In the genomic region with DNA sequence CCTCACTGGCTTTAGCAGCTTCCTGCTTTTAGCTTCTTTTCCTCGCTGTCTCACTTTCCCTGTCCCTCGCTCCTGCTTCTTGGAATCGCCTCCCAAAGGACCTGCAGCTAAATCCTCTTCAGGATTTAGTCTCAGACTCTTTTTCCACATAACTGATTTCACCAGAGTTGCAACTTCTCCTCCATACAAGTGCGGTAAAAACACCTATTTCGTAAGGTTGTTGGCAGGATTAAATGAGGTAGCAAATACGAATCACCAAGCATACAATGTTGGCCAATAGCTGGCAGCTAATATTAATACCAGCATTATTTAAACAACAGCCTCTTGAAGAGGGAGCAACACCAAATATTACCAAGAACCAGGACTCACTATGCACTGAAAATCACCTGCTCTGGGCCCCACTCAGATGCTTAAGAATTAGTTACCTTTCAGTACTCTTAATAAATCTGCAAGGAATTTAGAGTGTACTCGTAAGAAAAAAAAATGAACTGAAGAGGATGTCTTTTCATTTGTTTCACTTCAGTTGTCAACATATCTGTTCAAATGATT, we compare ENCODE assay signal across 25 cellular contexts.
A peak's percentile ranks its signal among the peaks of the same experiment; 100 is the strongest.
DNase-seq lines count a peak whose midpoint lies in the region; ATAC-seq and TF ChIP-seq lines count a peak whose summit lies in the region.
"Had no signal": no experiment of that assay in that cellular context is flagged by ENCODE, and none has a peak within 500 bp of the region (broad histone marks: within the 10 kb centered on the region; RNA-seq: fewer than 3 reads in every experiment).

No MANE protein-coding gene starts in this region.

- no peaks in the 10 kb centered on the region for H3K79me1 ChIP-seq in neuronal stem cell (ENCODE audit: low read depth, low read length)

- H3K4me2 ChIP-seq in neuronal stem cell (ENCODE audit: insufficient read depth, low read length, poor library complexity, severe bottlenecking), result no peak overlapping the region

- no peak overlapping the region for H3K4me3 ChIP-seq in HL-60 (replicated peaks; ENCODE audit: insufficient read depth, low read length)
- H3K4me3 ChIP-seq in neuronal stem cell (ENCODE audit: low read length in 2 of 2), result no peak overlapping the region
- H3K4me3 ChIP-seq: cardiac muscle cell, coronary artery, heart right ventricle, thoracic aorta had no signal

- H3K23ac ChIP-seq in neuronal stem cell (ENCODE audit: low read depth, low read length, poor library complexity), result no peak overlapping the region

- no peaks in the 10 kb centered on the region for H3K36me3 ChIP-seq in neuronal stem cell (replicated peaks in 1 of 2; ENCODE audit: control insufficient read depth in 2 of 2, insufficient read depth in 2 of 2, low read length in 2 of 2)
- H3K36me3 ChIP-seq: cardiac muscle cell, heart right ventricle, thoracic aorta had no signal

- no peak overlapping the region for H4K91ac ChIP-seq in neuronal stem cell (ENCODE audit: low read depth, low read length, poor library complexity)

- H3K18ac ChIP-seq in neuronal stem cell (ENCODE audit: low read length), result no peak overlapping the region

- no CpG with 5 or more reads among the region's 7 CpGs for WGBS in neuronal stem cell (ENCODE audit: extremely low coverage in 2 of 2, insufficient read length in 2 of 2, insufficient replicate concordance in 1 of 2), 2 donors

- H3K27ac ChIP-seq in HL-60 (replicated peaks) (peak overlapping the region; percentile 14), neuronal stem cell (replicated peaks; ENCODE audit: low read length) (no peak overlapping the region)
- H3K27ac ChIP-seq: cardiac muscle cell, coronary artery, heart right ventricle, thoracic aorta had no signal

- H2AK5ac ChIP-seq in neuronal stem cell (ENCODE audit: low read depth, low read length), result no peak overlapping the region

- H3K36me3 Mint-ChIP-seq in stimulated activated naive B cell treated with anti-CD40 and anti-IgM and Interleukin-4, amounts not matched to agents 10 μg/mL and 1 μg/mL and 100 μg/mL, for 72 hours, result peaks cover 34 to 40% of the 10 kb centered on the region in 2 donors
- H3K36me3 Mint-ChIP-seq: stimulated activated effector memory CD8-positive, alpha-beta T cell treated with anti-CD3 and anti-CD28 coated beads, Interleukin-12 subunit alpha, Interleukin-12 subunit beta, amount 100 ng/mL, for 72 hours had no signal

- H3K27me3 ChIP-seq in HL-60 (ENCODE audit: insufficient read depth, poor library complexity, severe bottlenecking), result no peaks in the 10 kb centered on the region
- no peaks in the 10 kb centered on the region for H3K27me3 ChIP-seq in neuronal stem cell (ENCODE audit: control insufficient read depth in 3 of 3, insufficient read depth in 3 of 3, low read depth in 1 of 3, low read length in 3 of 3)
- H3K27me3 ChIP-seq: cardiac muscle cell, heart right ventricle had no signal

- TF ChIP-seq CTCF in HL-60 (IDR thresholded peaks at IDR 0.05; ENCODE audit: insufficient read depth, low read length), result no peak

- H2AFZ ChIP-seq in neuronal stem cell (ENCODE audit: low read length), result no peak overlapping the region

- no peak overlapping the region for H3K9ac ChIP-seq in neuronal stem cell (ENCODE audit: low read depth, low read length, poor library complexity)

- DNase-seq in HL-60 (ENCODE audit: low read depth in 1 of 2, low spot score in 1 of 2) (peak; percentile 28 to 56), amniotic epithelial cell (ENCODE audit: low read depth) (peak; percentile 59), iris pigment epithelial cell (ENCODE audit: low read depth) (peak; percentile 36), NCI-H1092 treated with DMSO at 0.1 percent for 48 hours (lab: John Stamatoyannopoulos, UW) (no peak), NCI-H446 treated with DMSO at 0.1 percent for 48 hours (lab: John Stamatoyannopoulos, UW) (no peak), neuronal stem cell (ENCODE audit: low spot score) (no peak)
- DNase-seq in stimulated activated naive B cell treated with anti-CD40 and anti-IgM and Interleukin-4, amounts not matched to agents 10 μg/mL and 1 μg/mL and 100 μg/mL, for 72 hours, result no peak
- DNase-seq: activated CD8-positive, alpha-beta memory T cell treated with anti-CD3 and anti-CD28 coated beads, Interleukin-2, amount 50 U/mL, for 4 hours; activated naive CD4-positive, alpha-beta T cell treated with anti-CD3 and anti-CD28 coated beads, Interleukin-2, amount 50 U/mL, for 16 hours; CD4-positive, CD25-positive, alpha-beta regulatory T cell; heart right ventricle; HFFc6; KG1; left colon; MV-4-11; naive B cell; NCI-H187; stimulated activated CD4-positive, alpha-beta T cell treated with anti-CD3 and anti-CD28 coated beads, Interleukin-2, amount 100 ng/mL, for 48 hours; SW 1271; T1000 had no signal

- peaks cover 35 to 70% of the 10 kb centered on the region in 2 donors for H3K4me1 Mint-ChIP-seq in stimulated activated naive B cell treated with anti-CD40 and anti-IgM and Interleukin-4, amounts not matched to agents 10 μg/mL and 1 μg/mL and 100 μg/mL, for 72 hours
- H3K4me1 Mint-ChIP-seq: WTC11 had no signal

- no peaks in the 10 kb centered on the region for H3K27me3 Mint-ChIP-seq in stimulated activated naive B cell treated with anti-CD40 and anti-IgM and Interleukin-4, amounts not matched to agents 10 μg/mL and 1 μg/mL and 100 μg/mL, for 72 hours
- H3K27me3 Mint-ChIP-seq: CD4-positive, CD25-positive, alpha-beta regulatory T cell; naive B cell had no signal

- no peak overlapping the region for H2BK15ac ChIP-seq in neuronal stem cell (ENCODE audit: low read length)

- no peak overlapping the region for H3K4ac ChIP-seq in neuronal stem cell (ENCODE audit: low read length)

- peak overlapping the region; percentile 16 for H3K27ac Mint-ChIP-seq in stimulated activated naive B cell treated with anti-CD40 and anti-IgM and Interleukin-4, amounts not matched to agents 10 μg/mL and 1 μg/mL and 100 μg/mL, for 72 hours
- H3K27ac Mint-ChIP-seq: HFFc6; stimulated activated effector memory CD8-positive, alpha-beta T cell treated with anti-CD3 and anti-CD28 coated beads, Interleukin-12 subunit alpha, Interleukin-12 subunit beta, amount 100 ng/mL, for 72 hours; WTC11 had no signal

- H3K4me3 Mint-ChIP-seq in stimulated activated naive B cell treated with anti-CD40 and anti-IgM and Interleukin-4, amounts not matched to agents 10 μg/mL and 1 μg/mL and 100 μg/mL, for 72 hours, result no peak overlapping the region
- H3K4me3 Mint-ChIP-seq: CD4-positive, CD25-positive, alpha-beta regulatory T cell; HFFc6; stimulated activated effector memory CD8-positive, alpha-beta T cell treated with anti-CD3 and anti-CD28 coated beads, Interleukin-12 subunit alpha, Interleukin-12 subunit beta, amount 100 ng/mL, for 72 hours; WTC11 had no signal

- H4K8ac ChIP-seq in neuronal stem cell (ENCODE audit: low read depth, low read length), result no peak overlapping the region

- H2BK12ac ChIP-seq in neuronal stem cell (ENCODE audit: low read length), result no peak overlapping the region

- no peak overlapping the region for H2BK120ac ChIP-seq in neuronal stem cell (ENCODE audit: low read depth, low read length)

- ATAC-seq in stimulated activated naive B cell treated with anti-CD40 and anti-IgM and Interleukin-4, amounts not matched to agents 10 μg/mL and 1 μg/mL and 100 μg/mL, for 72 hours (replicated peaks), result no peak
- ATAC-seq: heart right ventricle; left colon; stimulated activated effector memory CD8-positive, alpha-beta T cell treated with anti-CD3 and anti-CD28 coated beads, Interleukin-12 subunit alpha, Interleukin-12 subunit beta, amount 100 ng/mL, for 72 hours; WTC11 had no signal

- H3K9me3 ChIP-seq in neuronal stem cell (replicated peaks in 1 of 2; ENCODE audit: control insufficient read depth in 2 of 2, insufficient read depth in 1 of 2, low read depth in 1 of 2, low read length in 2 of 2), result peaks cover 4 to 6% of the 10 kb centered on the region in 2 donors
- H3K9me3 ChIP-seq: thoracic aorta had no signal

- H3K14ac ChIP-seq in neuronal stem cell (ENCODE audit: low read length), result no peak overlapping the region

- H3K9me3 Mint-ChIP-seq in stimulated activated naive B cell treated with anti-CD40 and anti-IgM and Interleukin-4, amounts not matched to agents 10 μg/mL and 1 μg/mL and 100 μg/mL, for 72 hours, result peaks cover 7 to 15% of the 10 kb centered on the region in 2 donors
- H3K9me3 Mint-ChIP-seq: HFFc6 had no signal

- no peak overlapping the region for H2BK5ac ChIP-seq in neuronal stem cell (ENCODE audit: low read length)

- H3K4me1 ChIP-seq in neuronal stem cell (ENCODE audit: control insufficient read depth in 2 of 2, insufficient read depth in 1 of 2, low read depth in 1 of 2, low read length in 2 of 2), result no peaks in the 10 kb centered on the region

Comparison
In these comparisons a context has a peak if more than half of its experiments do, and no peak if none do; other contexts are left out.
1. DNase-seq: peak in HL-60 (2 of 2), amniotic epithelial cell (single experiment) and iris pigment epithelial cell (single experiment); none in stimulated activated naive B cell treated with anti-CD40 and anti-IgM and Interleukin-4, amounts not matched to agents 10 μg/mL and 1 μg/mL and 100 μg/mL, for 72 hours (single experiment), NCI-H1092 treated with DMSO at 0.1 percent for 48 hours (single experiment), NCI-H446 treated with DMSO at 0.1 percent for 48 hours (single experiment) and neuronal stem cell (single experiment).